ENCODE assay signal across 9 cellular contexts in the genomic region with DNA sequence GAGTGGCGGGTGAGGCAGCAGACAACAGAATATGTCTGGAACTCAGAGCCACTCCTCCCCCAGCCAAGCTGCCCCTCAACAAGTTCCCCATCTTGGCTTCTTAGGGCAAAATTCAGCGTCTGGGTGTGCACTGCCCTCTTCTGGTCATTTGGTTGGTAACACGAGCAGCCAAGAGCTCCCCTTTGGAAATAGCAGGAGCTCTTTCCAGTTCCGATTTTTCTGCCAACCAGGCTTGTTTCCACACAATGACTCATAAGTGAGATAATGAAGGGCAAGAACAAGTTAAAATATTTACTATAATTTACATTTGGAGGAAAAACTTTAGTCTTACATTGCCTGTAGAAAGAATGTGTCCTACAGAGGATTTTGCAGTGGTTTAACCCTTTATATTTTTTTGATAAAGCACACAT.
DNase-seq lines count a peak whose midpoint lies in the region; ATAC-seq and TF ChIP-seq lines count a peak whose summit lies in the region.
"Had no signal": no experiment of that assay in that cellular context is flagged by ENCODE, and none has a peak within 500 bp of the region (broad histone marks: within the 10 kb centered on the region; RNA-seq: fewer than 3 reads in every experiment).

No MANE protein-coding gene starts in this region.

- no peak overlapping the region for H3K9ac ChIP-seq in neural progenitor cell
- H3K9ac ChIP-seq: BLaER1 had no signal

- H3K9me3 Mint-ChIP-seq in activated CD8-positive, alpha-beta T cell treated with anti-CD3 and anti-CD28 coated beads, Interleukin-2, amount 10 ng/mL, durations not matched to agents 7 days and 5 days (ENCODE audit: insufficient read depth): no peaks in the 10 kb centered on the region
- H3K9me3 Mint-ChIP-seq in neural progenitor cell: no peaks in the 10 kb centered on the region

- CTCF ChIA-PET in activated CD8-positive, alpha-beta T cell treated with anti-CD3 and anti-CD28 coated beads, Interleukin-2, amount 10 ng/mL, durations not matched to agents 7 days and 5 days (lab: Charles Lee): interaction anchor here (0.6 to 9.1 kb wide), 38 partner anchors 9 to 823 kb away, joined by 3 to 265 read pairs (median 4); no protein-coding TSS in a partner anchor

- H3K27ac ChIP-seq in neural progenitor cell: no peak overlapping the region
- H3K27ac ChIP-seq: BLaER1 had no signal

- peak; percentile 80 for ATAC-seq in HG02885 (IDR thresholded peaks at IDR 0.05; ENCODE audit: poor library complexity, unreplicated experiment)
- no peak for ATAC-seq in activated CD8-positive, alpha-beta T cell treated with anti-CD3 and anti-CD28 coated beads, Interleukin-2, amount 10 ng/mL, durations not matched to agents 7 days and 5 days
- ATAC-seq in HG03457 (IDR thresholded peaks at IDR 0.05; ENCODE audit: unreplicated experiment): no peak

- H3K4me1 ChIP-seq in neural progenitor cell: no peaks in the 10 kb centered on the region
- H3K4me1 ChIP-seq: BLaER1 had no signal

- H3K4me2 ChIP-seq in neural progenitor cell: no peak overlapping the region
- H3K4me2 ChIP-seq: BLaER1 had no signal

- DNase-seq in NCI-H2081 (lab: John Stamatoyannopoulos, UW) (peak; percentile 70 to 75), NCI-H2081 treated with DMSO at 0.1 percent for 48 hours (lab: John Stamatoyannopoulos, UW) (no peak), NCI-H460 (ENCODE audit: extremely low read depth, low read depth) (peak; percentile 65), fibroblast of villous mesenchyme (ENCODE audit: low read depth) (peak; percentile 84), neural progenitor cell (ENCODE audit: low spot score) (peak; percentile 82)
- DNase-seq in activated CD8-positive, alpha-beta T cell treated with anti-CD3 and anti-CD28 coated beads, Interleukin-2, amount 10 ng/mL, durations not matched to agents 7 days and 5 days: peak; percentile 60

- H3F3A ChIP-seq in neural progenitor cell (ENCODE audit: low read depth): no peaks in the 10 kb centered on the region

- peaks cover 12% of the 10 kb centered on the region for H3K27me3 Mint-ChIP-seq in activated CD8-positive, alpha-beta T cell treated with anti-CD3 and anti-CD28 coated beads, Interleukin-2, amount 10 ng/mL, durations not matched to agents 7 days and 5 days (ENCODE audit: low read depth)
- peaks cover 7% of the 10 kb centered on the region for H3K27me3 Mint-ChIP-seq in neural progenitor cell (ENCODE audit: insufficient read depth, low read depth)

- peaks cover 24% of the 10 kb centered on the region for H3K27me3 ChIP-seq in neural progenitor cell
- H3K27me3 ChIP-seq: BLaER1 had no signal

- H3K4me3 ChIP-seq in fibroblast of villous mesenchyme (ENCODE audit: low read depth, low read length): no peak overlapping the region
- no peak overlapping the region for H3K4me3 ChIP-seq in neural progenitor cell
- H3K4me3 ChIP-seq: BLaER1 had no signal

- no peak overlapping the region for H3K27ac Mint-ChIP-seq in activated CD8-positive, alpha-beta T cell treated with anti-CD3 and anti-CD28 coated beads, Interleukin-2, amount 10 ng/mL, durations not matched to agents 7 days and 5 days
- no peak overlapping the region for H3K27ac Mint-ChIP-seq in neural progenitor cell

- TF ChIP-seq CTCF in fibroblast of villous mesenchyme (IDR thresholded peaks at IDR 0.05; ENCODE audit: insufficient read depth, low read depth, low read length) (peak; percentile 82), neural progenitor cell (IDR thresholded peaks at IDR 0.05) (peak; percentile 87)

- H4K20me1 ChIP-seq in neural progenitor cell (ENCODE audit: low read depth): no peaks in the 10 kb centered on the region
- H4K20me1 ChIP-seq: BLaER1 had no signal

- H3K9me3 ChIP-seq in neural progenitor cell (ENCODE audit: low read depth): no peaks in the 10 kb centered on the region
- H3K9me3 ChIP-seq: BLaER1 had no signal

- H3K36me3 Mint-ChIP-seq in activated CD8-positive, alpha-beta T cell treated with anti-CD3 and anti-CD28 coated beads, Interleukin-2, amount 10 ng/mL, durations not matched to agents 7 days and 5 days (ENCODE audit: low read depth): no peaks in the 10 kb centered on the region
- H3K36me3 Mint-ChIP-seq in neural progenitor cell: no peaks in the 10 kb centered on the region

- H3K4me3 Mint-ChIP-seq in activated CD8-positive, alpha-beta T cell treated with anti-CD3 and anti-CD28 coated beads, Interleukin-2, amount 10 ng/mL, durations not matched to agents 7 days and 5 days: no peak overlapping the region
- H3K4me3 Mint-ChIP-seq in neural progenitor cell: no peak overlapping the region

- H3K4me1 Mint-ChIP-seq in activated CD8-positive, alpha-beta T cell treated with anti-CD3 and anti-CD28 coated beads, Interleukin-2, amount 10 ng/mL, durations not matched to agents 7 days and 5 days (ENCODE audit: low read depth): no peaks in the 10 kb centered on the region
- H3K4me1 Mint-ChIP-seq in neural progenitor cell: peaks cover 5% of the 10 kb centered on the region

- no peak overlapping the region for H2AFZ ChIP-seq in neural progenitor cell (replicated peaks)

- H3K79me2 ChIP-seq in neural progenitor cell (ENCODE audit: low read depth): no peaks in the 10 kb centered on the region

- POLR2A ChIA-PET in activated CD8-positive, alpha-beta T cell treated with anti-CD3 and anti-CD28 coated beads, Interleukin-2, amount 10 ng/mL, durations not matched to agents 7 days and 5 days (lab: Charles Lee): no interaction called here

- no peaks in the 10 kb centered on the region for H3K36me3 ChIP-seq in neural progenitor cell
- H3K36me3 ChIP-seq: BLaER1 had no signal
